1 cellular context compared by ENCODE assay signal in genomic region chr11:27347949-27348879, GRCh38.
TF ChIP-seq lines count a peak whose summit lies in the region.

No MANE protein-coding gene starts in this region.

TF ChIP-seq in A549, 52 proteins besides CTCF, POLR2A, EP300 and RAD21 (continued from another document):
- TF ChIP-seq HMGXB4 (CRISPR knock-in tag; IDR thresholded peaks at IDR 0.05; ENCODE audit: borderline replicate concordance) (no peak), NFE2L2 (conservative IDR thresholded peaks at IDR 0.05; ENCODE audit: low read length) (no peak), HOXA7 (CRISPR knock-in tag; IDR thresholded peaks at IDR 0.05) (no peak), TFCP2L1 (CRISPR knock-in tag; IDR thresholded peaks at IDR 0.05) (no peak), FOSB (CRISPR knock-in tag; IDR thresholded peaks at IDR 0.05) (no peak), TP53 (CRISPR knock-in tag; IDR thresholded peaks at IDR 0.05) (no peak), BHLHE40 (IDR thresholded peaks at IDR 0.05; ENCODE audit: low read depth, low read length) (no peak), JUNB (IDR thresholded peaks at IDR 0.05) (peak; percentile 31; the same call in 1 of the 2 replicates), POLR2AphosphoS2 (conservative IDR thresholded peaks at IDR 0.05; ENCODE audit: low read length) (no peak), ESRRA (IDR thresholded peaks at IDR 0.05; ENCODE audit: borderline replicate concordance, low read length) (no peak), GATA3 (IDR thresholded peaks at IDR 0.05; ENCODE audit: borderline replicate concordance) (peak; percentile 52), ZNF302 (CRISPR knock-in tag; IDR thresholded peaks at IDR 0.05) (no peak), ZSCAN20 (CRISPR knock-in tag; IDR thresholded peaks at IDR 0.05) (no peak), RARB (CRISPR knock-in tag; IDR thresholded peaks at IDR 0.05) (no peak), MAZ (IDR thresholded peaks at IDR 0.05; ENCODE audit: borderline replicate concordance, low read depth, low read length) (no peak), CBX8 (IDR thresholded peaks at IDR 0.05) (no peak), EHF (CRISPR knock-in tag; IDR thresholded peaks at IDR 0.05) (no peak), ATOH8 (CRISPR knock-in tag; IDR thresholded peaks at IDR 0.05; ENCODE audit: low read depth) (no peak), ZC3H11A (IDR thresholded peaks at IDR 0.05) (no peak), SREBF2 (IDR thresholded peaks at IDR 0.05) (no peak), JUN (IDR thresholded peaks at IDR 0.05) (0 out of 5 replicates have a peak, but pooled peaks of 1 of the 2 experiments have one; percentile 67), REST (IDR thresholded peaks at IDR 0.05) (no peak), HDAC2 (IDR thresholded peaks at IDR 0.05) (no peak), NR3C1 (IDR thresholded peaks at IDR 0.05) (no peak), ZFP36 (IDR thresholded peaks at IDR 0.05; ENCODE audit: borderline replicate concordance, partially characterized antibody) (no peak), CHD2 (IDR thresholded peaks at IDR 0.05; ENCODE audit: low read length, partially characterized antibody) (no peak)
- TF ChIP-seq, protein P1, sequence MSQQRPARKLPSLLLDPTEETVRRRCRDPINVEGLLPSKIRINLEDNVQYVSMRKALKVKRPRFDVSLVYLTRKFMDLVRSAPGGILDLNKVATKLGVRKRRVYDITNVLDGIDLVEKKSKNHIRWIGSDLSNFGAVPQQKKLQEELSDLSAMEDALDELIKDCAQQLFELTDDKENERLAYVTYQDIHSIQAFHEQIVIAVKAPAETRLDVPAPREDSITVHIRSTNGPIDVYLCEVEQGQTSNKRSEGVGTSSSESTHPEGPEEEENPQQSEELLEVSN (IDR thresholded peaks at IDR 0.05; ENCODE audit: borderline replicate concordance, low read depth) = no peak
- TF ChIP-seq, protein P2, sequence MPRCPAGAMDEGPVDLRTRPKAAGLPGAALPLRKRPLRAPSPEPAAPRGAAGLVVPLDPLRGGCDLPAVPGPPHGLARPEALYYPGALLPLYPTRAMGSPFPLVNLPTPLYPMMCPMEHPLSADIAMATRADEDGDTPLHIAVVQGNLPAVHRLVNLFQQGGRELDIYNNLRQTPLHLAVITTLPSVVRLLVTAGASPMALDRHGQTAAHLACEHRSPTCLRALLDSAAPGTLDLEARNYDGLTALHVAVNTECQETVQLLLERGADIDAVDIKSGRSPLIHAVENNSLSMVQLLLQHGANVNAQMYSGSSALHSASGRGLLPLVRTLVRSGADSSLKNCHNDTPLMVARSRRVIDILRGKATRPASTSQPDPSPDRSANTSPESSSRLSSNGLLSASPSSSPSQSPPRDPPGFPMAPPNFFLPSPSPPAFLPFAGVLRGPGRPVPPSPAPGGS (IDR thresholded peaks at IDR 0.05) = no peak
